In the genomic region with DNA sequence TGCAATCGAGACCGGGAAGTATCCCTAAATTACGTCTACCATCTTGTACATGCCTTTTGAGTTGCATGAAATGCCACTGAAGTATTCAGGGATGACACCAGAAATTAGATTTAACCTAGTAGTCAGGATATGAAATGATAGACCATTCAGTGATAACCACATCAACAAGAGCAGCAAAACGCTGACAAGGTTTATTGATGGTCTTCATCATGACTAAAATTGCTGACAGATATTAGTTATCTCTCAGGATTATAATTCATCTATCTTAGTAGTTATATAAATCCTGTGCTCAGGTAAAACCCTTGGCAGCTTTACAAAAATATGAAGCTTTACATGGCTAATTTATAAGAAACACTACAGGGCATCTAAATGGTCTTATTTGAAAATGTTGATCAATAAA, we compare ENCODE assay signal across 23 cellular contexts.
"Had no signal": no experiment of that assay in that cellular context is flagged by ENCODE, and none has a peak within 500 bp of the region (broad histone marks: within the 10 kb centered on the region; RNA-seq: fewer than 3 reads in every experiment).

No MANE protein-coding gene starts in this region.

- H3K4me3 ChIP-seq: coronary artery, dorsolateral prefrontal cortex, esophagus muscularis mucosa, gastroesophageal sphincter, heart left ventricle, left lung, lower lobe of right lung, mucosa of descending colon had no signal

- H3K27me3 Mint-ChIP-seq: naive B cell; naive thymus-derived CD8-positive, alpha-beta T cell had no signal

- DNase-seq: dermis blood vessel endothelial cell; dorsolateral prefrontal cortex; effector CD4-positive, alpha-beta T cell; effector memory CD4-positive, alpha-beta T cell; foreskin keratinocyte; heart left ventricle; hippocampal formation; left cardiac atrium; left lung; left ventricle myocardium superior; lower lobe of right lung; mesenchymal stem cell; mucosa of descending colon; naive B cell; naive thymus-derived CD8-positive, alpha-beta T cell had no signal

- H3K27me3 ChIP-seq: dorsolateral prefrontal cortex, esophagus muscularis mucosa, foreskin keratinocyte, gastroesophageal sphincter, heart left ventricle, left lung had no signal

- H3K4me1 Mint-ChIP-seq: mesothelial cell of epicardium; naive B cell; naive thymus-derived CD8-positive, alpha-beta T cell had no signal

- H3K36me3 ChIP-seq: esophagus muscularis mucosa, gastroesophageal sphincter, heart left ventricle, left lung, lower lobe of right lung had no signal

- FAIRE-seq: endothelial cell of umbilical vein, frontal cortex, islet of Langerhans, keratinocyte had no signal

- H3K4me1 ChIP-seq: esophagus muscularis mucosa, foreskin keratinocyte, gastroesophageal sphincter, heart left ventricle, left lung, lower lobe of right lung had no signal

- H3K27ac Mint-ChIP-seq: mesothelial cell of epicardium; naive B cell; naive thymus-derived CD8-positive, alpha-beta T cell had no signal

- H3K4me3 Mint-ChIP-seq: mesothelial cell of epicardium; naive B cell; naive thymus-derived CD8-positive, alpha-beta T cell had no signal

- ATAC-seq: foreskin keratinocyte; gastroesophageal sphincter; heart left ventricle; left cardiac atrium; left lung; left ventricle myocardium superior; lower lobe of right lung; mucosa of descending colon; naive thymus-derived CD8-positive, alpha-beta T cell had no signal

- H3K36me3 Mint-ChIP-seq: mesothelial cell of epicardium; naive B cell; naive thymus-derived CD8-positive, alpha-beta T cell had no signal

- H3K9me3 ChIP-seq: esophagus muscularis mucosa, gastroesophageal sphincter, lower lobe of right lung, mucosa of descending colon had no signal

- H3K27ac ChIP-seq: coronary artery, dorsolateral prefrontal cortex, esophagus muscularis mucosa, foreskin keratinocyte, gastroesophageal sphincter, heart left ventricle, left lung, lower lobe of right lung had no signal
